ENCODE assay signal across 30 cellular contexts in genomic region chr6:144712541-144712940, GRCh38.
DNase-seq lines count a peak whose midpoint lies in the region; ATAC-seq, FAIRE-seq and TF ChIP-seq lines count a peak whose summit lies in the region.
"Had no signal": no experiment of that assay in that cellular context is flagged by ENCODE, and none has a peak within 500 bp of the region (broad histone marks: within the 10 kb centered on the region; RNA-seq: fewer than 3 reads in every experiment).

No MANE protein-coding gene starts in this region.

- DNase-seq in AG09309 (ENCODE audit: low read depth) (peak; percentile 35), GM23338 (ENCODE audit: low spot score) (no peak), amniotic epithelial cell (ENCODE audit: low read depth) (peak; percentile 64), fibroblast of villous mesenchyme (ENCODE audit: low read depth) (peak; percentile 20), small intestine (no peak), kidney glomerular epithelial cell (lab: John Stamatoyannopoulos, UW) (no peak), uterus (no peak)
- DNase-seq: activated B cell treated with CpG ODN at 0.5 μM for 24 hours; activated CD4-positive, alpha-beta T cell treated with anti-CD3 and anti-CD28 coated beads, Interleukin-2, amount 50 U/mL, for 1 hour; activated CD8-positive, alpha-beta memory T cell treated with anti-CD3 and anti-CD28 coated beads, Interleukin-2, amount 10 ng/mL, durations not matched to agents 7 days and 5 days; activated naive CD8-positive, alpha-beta T cell treated with anti-CD3 and anti-CD28 coated beads, Interleukin-2, amount 50 U/mL, for 24 hours; activated T-cell treated with anti-CD3 and anti-CD28 coated beads, Interleukin-2, amount 50 U/mL, for 48 hours; gastrocnemius medialis; GDM1; mesenchymal stem cell; NCI-H1694; NCI-H2171; NCI-H510A treated with DMSO at 0.1 percent for 48 hours; PC-9; sigmoid colon; thyroid gland had no signal

- intact Hi-C loops in uterus (cut with DNase I; ENCODE audit: low total_unique reads) = loop anchor here (10.0 kb wide), 1 partner anchor 62 kb away; no protein-coding TSS in a partner anchor

- H3K36me3 ChIP-seq in GM23338 (ENCODE audit: insufficient read depth) (no peaks in the 10 kb centered on the region), small intestine (ENCODE audit: control insufficient read depth in 2 of 2, insufficient read depth in 2 of 2, low read length in 2 of 2) (no peaks in the 10 kb centered on the region), uterus (no peaks in the 10 kb centered on the region)
- H3K36me3 ChIP-seq: gastrocnemius medialis, prostate gland, sigmoid colon, thyroid gland had no signal

- H3K4me3 ChIP-seq in AG09309 (ENCODE audit: control insufficient read depth, low read depth, low read length) (no peak overlapping the region), GM23338 (no peak overlapping the region), fibroblast of villous mesenchyme (ENCODE audit: low read depth, low read length) (no peak overlapping the region), small intestine (ENCODE audit: low read depth in 1 of 2, low read length in 2 of 2) (no peak overlapping the region), uterus (no peak overlapping the region)
- H3K4me3 ChIP-seq: gastrocnemius medialis, hepatocyte, PC-9, prostate gland, sigmoid colon, thyroid gland had no signal

- H3K27ac ChIP-seq in GM23338 (ENCODE audit: low read depth) (peak overlapping the region; percentile 59; the same call in 1 of the 2 replicates), small intestine (ENCODE audit: low read depth in 1 of 2, low read length in 1 of 2) (no peak overlapping the region), uterus (no peak overlapping the region)
- H3K27ac ChIP-seq: gastrocnemius medialis, hepatocyte, HL-60, PC-9, prostate gland, sigmoid colon, thyroid gland had no signal

- H3K4me3 Mint-ChIP-seq in GM23338 = no peak overlapping the region
- H3K4me3 Mint-ChIP-seq: activated B cell treated with CpG ODN at 0.5 μM for 24 hours; activated CD8-positive, alpha-beta memory T cell treated with anti-CD3 and anti-CD28 coated beads, Interleukin-2, amount 10 ng/mL, durations not matched to agents 7 days and 5 days; activated naive CD8-positive, alpha-beta T cell treated with anti-CD3 and anti-CD28 coated beads, Interleukin-2, amount 50 U/mL, for 24 hours; brain; stimulated activated naive CD8-positive, alpha-beta T cell treated with anti-CD3 and anti-CD28 coated beads, Interleukin-15, Interleukin-2, amounts not matched to agents 100 ng/mL and 50 ng/mL, for 24 hours had no signal

- ATAC-seq in GM23338 (no peak), HG03097 (IDR thresholded peaks at IDR 0.05; ENCODE audit: low FRiP score, unreplicated experiment) (no peak)
- ATAC-seq: activated CD8-positive, alpha-beta memory T cell treated with anti-CD3 and anti-CD28 coated beads, Interleukin-2, amount 10 ng/mL, durations not matched to agents 7 days and 5 days; activated naive CD8-positive, alpha-beta T cell treated with anti-CD3 and anti-CD28 coated beads, Interleukin-2, amount 50 U/mL, for 24 hours; gastrocnemius medialis had no signal

- H3K9me3 ChIP-seq in small intestine (ENCODE audit: control insufficient read depth, low read depth) (no peaks in the 10 kb centered on the region), uterus (no peaks in the 10 kb centered on the region)
- H3K9me3 ChIP-seq: gastrocnemius medialis, prostate gland, sigmoid colon, thyroid gland had no signal

- no peak overlapping the region for H3K4me2 ChIP-seq in GM23338
- H3K4me2 ChIP-seq: hepatocyte, PC-9 had no signal

- H4K20me1 ChIP-seq in GM23338 (replicated peaks; ENCODE audit: insufficient read depth) = no peaks in the 10 kb centered on the region

- no peaks in the 10 kb centered on the region for H3K9me2 ChIP-seq in GM23338 (ENCODE audit: insufficient read depth)

- peaks cover 14% of the 10 kb centered on the region; the same call in 2 of the 3 replicates for H3K4me1 Mint-ChIP-seq in GM23338
- H3K4me1 Mint-ChIP-seq: activated B cell treated with CpG ODN at 0.5 μM for 24 hours had no signal

- no peak for FAIRE-seq in small intestine (lab: Jason Lieb, UNC)
- FAIRE-seq: A204.1, endothelial cell of umbilical vein, GM18507 had no signal

- H3K4me1 ChIP-seq in GM23338 (ENCODE audit: insufficient read depth) (peaks cover 22% of the 10 kb centered on the region), small intestine (ENCODE audit: control insufficient read depth in 2 of 2, insufficient read depth in 1 of 2, low read depth in 1 of 2, low read length in 1 of 2) (no peaks in the 10 kb centered on the region), uterus (no peaks in the 10 kb centered on the region)
- H3K4me1 ChIP-seq: prostate gland had no signal

- H3K27me3 ChIP-seq in GM23338 (ENCODE audit: insufficient read depth) (no peaks in the 10 kb centered on the region), small intestine (ENCODE audit: control insufficient read depth in 2 of 2, insufficient read depth in 2 of 2, low read length in 2 of 2) (no peaks in the 10 kb centered on the region), uterus (no peaks in the 10 kb centered on the region)
- H3K27me3 ChIP-seq: gastrocnemius medialis, hepatocyte, sigmoid colon, thyroid gland had no signal

- no peak for TF ChIP-seq CTCF in AG09309 (IDR thresholded peaks at IDR 0.05; ENCODE audit: control insufficient read depth, insufficient read depth, low read depth, low read length, missing control alignments)
- TF ChIP-seq CTCF in GM23338 (conservative IDR thresholded peaks at IDR 0.05; ENCODE audit: low read depth in 2 of 2) = no peak
- no peak for TF ChIP-seq CTCF in fibroblast of villous mesenchyme (IDR thresholded peaks at IDR 0.05; ENCODE audit: insufficient read depth, low read depth, low read length)
- TF ChIP-seq CTCF in uterus (IDR thresholded peaks at IDR 0.05) = no peak

- H3K27ac Mint-ChIP-seq in GM23338 = no peak overlapping the region
- H3K27ac Mint-ChIP-seq: activated B cell treated with CpG ODN at 0.5 μM for 24 hours; activated CD8-positive, alpha-beta memory T cell treated with anti-CD3 and anti-CD28 coated beads, Interleukin-2, amount 10 ng/mL, durations not matched to agents 7 days and 5 days; activated naive CD8-positive, alpha-beta T cell treated with anti-CD3 and anti-CD28 coated beads, Interleukin-2, amount 50 U/mL, for 24 hours; brain; stimulated activated naive CD8-positive, alpha-beta T cell treated with anti-CD3 and anti-CD28 coated beads, Interleukin-15, Interleukin-2, amounts not matched to agents 100 ng/mL and 50 ng/mL, for 24 hours had no signal

- no peak overlapping the region for H2AFZ ChIP-seq in GM23338
- H2AFZ ChIP-seq: hepatocyte, PC-9 had no signal

- H3K36me3 Mint-ChIP-seq in GM23338 (ENCODE audit: low read depth) = no peaks in the 10 kb centered on the region; the same call in 2 of the 3 replicates

- no peaks in the 10 kb centered on the region for H3K9me3 Mint-ChIP-seq in GM23338
- H3K9me3 Mint-ChIP-seq: activated B cell treated with CpG ODN at 0.5 μM for 24 hours; activated naive CD8-positive, alpha-beta T cell treated with anti-CD3 and anti-CD28 coated beads, Interleukin-2, amount 50 U/mL, for 24 hours; brain; stimulated activated naive CD8-positive, alpha-beta T cell treated with anti-CD3 and anti-CD28 coated beads, Interleukin-15, Interleukin-2, amounts not matched to agents 100 ng/mL and 50 ng/mL, for 24 hours had no signal

- no peaks in the 10 kb centered on the region for H3K27me3 Mint-ChIP-seq in GM23338 (ENCODE audit: insufficient read depth, low read depth, poor library complexity)
- H3K27me3 Mint-ChIP-seq: activated B cell treated with CpG ODN at 0.5 μM for 24 hours; activated CD8-positive, alpha-beta memory T cell treated with anti-CD3 and anti-CD28 coated beads, Interleukin-2, amount 10 ng/mL, durations not matched to agents 7 days and 5 days; activated naive CD8-positive, alpha-beta T cell treated with anti-CD3 and anti-CD28 coated beads, Interleukin-2, amount 50 U/mL, for 24 hours; brain; stimulated activated naive CD8-positive, alpha-beta T cell treated with anti-CD3 and anti-CD28 coated beads, Interleukin-15, Interleukin-2, amounts not matched to agents 100 ng/mL and 50 ng/mL, for 24 hours had no signal

- 64 to 76% (median 67%) methylated on average over 1 of the region's 1 CpG for WGBS in small intestine, 3 donors

- no peaks in the 10 kb centered on the region for H3K79me2 ChIP-seq in GM23338 (replicated peaks; ENCODE audit: insufficient read depth)
- H3K79me2 ChIP-seq: hepatocyte had no signal

- H3F3A ChIP-seq in GM23338 (replicated peaks; ENCODE audit: low read depth) = no peaks in the 10 kb centered on the region

- no peak for TF ChIP-seq POLR2A in uterus (IDR thresholded peaks at IDR 0.05)

TF ChIP-seq in GM23338, 12 proteins besides CTCF, POLR2A, EP300 and RAD21:
- no peak for TF ChIP-seq CREB1 (CRISPR knock-in tag; IDR thresholded peaks at IDR 0.05; ENCODE audit: low read depth)
- TF ChIP-seq REST (IDR thresholded peaks at IDR 0.05; ENCODE audit: unreplicated experiment) = no peak
- no peak for TF ChIP-seq JUNB (IDR thresholded peaks at IDR 0.05; ENCODE audit: unreplicated experiment)

Comparison
In these comparisons a context has a peak if more than half of its experiments do, and no peak if none do; other contexts are left out.
1. DNase-seq: peak in AG09309 (single experiment), amniotic epithelial cell (single experiment) and fibroblast of villous mesenchyme (single experiment); none in GM23338 (single experiment), small intestine (single experiment), kidney glomerular epithelial cell (single experiment) and uterus (0 of 2).